Comparison of ENCODE assay signal across 8 cellular contexts in genomic region chr21:36322083-36322424, GRCh38. TPM values are rescaled to one million over a fixed set of nuclear protein-coding genes. Genes with fewer than 3 reads are reported as not detected.
DNase-seq lines count a peak whose midpoint lies in the region; ATAC-seq and TF ChIP-seq lines count a peak whose summit lies in the region.

No MANE protein-coding gene starts in this region.

- TF ChIP-seq CTCF in heart right ventricle (IDR thresholded peaks at IDR 0.05) (no peak), brain (conservative IDR thresholded peaks at IDR 0.05) (no peak), uterus (IDR thresholded peaks at IDR 0.05) (no peak)

- no peaks in the 10 kb centered on the region for H3K9me3 ChIP-seq in heart right ventricle
- H3K9me3 ChIP-seq in mesodermal cell (ENCODE audit: control insufficient read depth, low read length), result no peaks in the 10 kb centered on the region
- no peaks in the 10 kb centered on the region for H3K9me3 ChIP-seq in uterus

- ATAC-seq in heart right ventricle, result no peak

- WGBS in heart right ventricle, 2 donors, result 74 to 75% methylated on average over 2 of the region's 2 CpGs
- no CpG with 5 or more reads among the region's 2 CpGs for WGBS in mesodermal cell (ENCODE audit: insufficient coverage in 2 of 2), 2 experiments

- H3K27ac Mint-ChIP-seq in brain, result peak overlapping the region; percentile 90 to 99 (median 95)

- H3K27me3 Mint-ChIP-seq in brain, result peaks cover 15% of the 10 kb centered on the region

- peaks cover 46% of the 10 kb centered on the region for H3K36me3 Mint-ChIP-seq in brain

- peak overlapping the region in 7 of 10 donors; percentile 69 to 92 (median 83) for H3K4me3 ChIP-seq in heart right ventricle
- peak overlapping the region; percentile 65 for H3K4me3 ChIP-seq in mesodermal cell (ENCODE audit: extremely low read depth, insufficient read depth, low read length, poor library complexity, severe bottlenecking)
- peak overlapping the region in 1 of 2 donors; percentile 95 for H3K4me3 ChIP-seq in uterus

- TF ChIP-seq POLR2A in uterus (IDR thresholded peaks at IDR 0.05), result no peak

- H3K4me1 Mint-ChIP-seq in brain, result peaks cover 47% of the 10 kb centered on the region

- DNase-seq in heart right ventricle, result no peak
- DNase-seq in cardiac septum (ENCODE audit: low spot score), result no peak
- no peak for DNase-seq in uterus
- no peak for DNase-seq in COLO829 (ENCODE audit: low spot score)
- no peak for DNase-seq in A172 (ENCODE audit: low spot score)
- no peak for DNase-seq in stimulated activated CD4-positive, alpha-beta T cell treated with anti-CD3 and anti-CD28 coated beads, Interleukin-2, amount 100 ng/mL, for 24 hours

- H3K27ac ChIP-seq in heart right ventricle, result peak overlapping the region in 9 of 10 donors; percentile 92 to 99 (median 97)
- peak overlapping the region; percentile 76 for H3K27ac ChIP-seq in mesodermal cell (ENCODE audit: low read depth, low read length, severe bottlenecking)
- H3K27ac ChIP-seq in uterus, result peak overlapping the region; percentile 91 to 98

- peak overlapping the region; percentile 90 to 99 (median 94) for H3K4me3 Mint-ChIP-seq in brain

- H3K27me3 ChIP-seq in heart right ventricle (no peaks in the 10 kb centered on the region), uterus (no peaks in the 10 kb centered on the region)

- H3K4me1 ChIP-seq in heart right ventricle, result peaks cover 3 to 59% (median 48%) of the 10 kb centered on the region in 9 donors
- H3K4me1 ChIP-seq in mesodermal cell (ENCODE audit: control insufficient read depth, insufficient read depth, low read length, poor library complexity, severe bottlenecking), result peaks cover 2% of the 10 kb centered on the region
- peaks cover 0 to 13% of the 10 kb centered on the region in 2 donors for H3K4me1 ChIP-seq in uterus

- peaks cover 0 to 24% (median 0%) of the 10 kb centered on the region in 9 donors for H3K36me3 ChIP-seq in heart right ventricle
- H3K36me3 ChIP-seq in mesodermal cell (ENCODE audit: control insufficient read depth, insufficient read depth, low read length), result peaks cover 33% of the 10 kb centered on the region
- no peaks in the 10 kb centered on the region for H3K36me3 ChIP-seq in uterus

- peaks cover 1 to 8% (median 7%) of the 10 kb centered on the region in 5 experiments for H3K9me3 Mint-ChIP-seq in brain

- intact Hi-C loops in heart right ventricle (cut with DNase I), result loop anchor here in 8 of 10 donors (5.0 to 10.0 kb wide), 7 partner anchors 60 to 185 kb away; partner anchors contain the start of genes DOP1B (in 2 of the 8), CBR3 (in 1 of the 8) and CHAF1B (in 1 of the 8)
- intact Hi-C loops in cardiac septum (cut with DNase I), result loop anchor here (5.0 kb wide), 3 partner anchors 165 to 255 kb away; partner anchors contain the start of genes CBR3 and DOP1B
- intact Hi-C loops in uterus (cut with DNase I; ENCODE audit: low total_unique reads), result no loop called here

RNA-seq across cellular contexts. Expression of gene MORC3, which starts 2.1 kb away (rescaled TPM):
- total RNA-seq in heart right ventricle, result 10 to 100 TPM; 14.6 to 21.2 (median 16.7) TPM
- polyA plus RNA-seq in heart right ventricle, result 10 to 100 TPM in 1 of 2 donors, 1 to 10 TPM in 1; 5.5 to 15.0 TPM
- total RNA-seq in cardiac septum, result 18.5 TPM
- 7.4 TPM for polyA plus RNA-seq in brain (ENCODE audit: insufficient read depth, low read depth, low replicate concordance)
- polyA plus RNA-seq in mesodermal cell (2013, experiment 1 of 2), result 19.5 TPM
- polyA plus RNA-seq in mesodermal cell (2013, experiment 2 of 2), result 22.3 TPM
- total RNA-seq in uterus, result 10 to 100 TPM; 23.3 to 95.1 (median 59.4) TPM
- total RNA-seq in A172 (2014; rRNA removed; shearing (Covaris generic)), result 43.0 and 49.1 TPM in 2 replicates
